1 cellular context compared by ENCODE assay signal in the genomic region with DNA sequence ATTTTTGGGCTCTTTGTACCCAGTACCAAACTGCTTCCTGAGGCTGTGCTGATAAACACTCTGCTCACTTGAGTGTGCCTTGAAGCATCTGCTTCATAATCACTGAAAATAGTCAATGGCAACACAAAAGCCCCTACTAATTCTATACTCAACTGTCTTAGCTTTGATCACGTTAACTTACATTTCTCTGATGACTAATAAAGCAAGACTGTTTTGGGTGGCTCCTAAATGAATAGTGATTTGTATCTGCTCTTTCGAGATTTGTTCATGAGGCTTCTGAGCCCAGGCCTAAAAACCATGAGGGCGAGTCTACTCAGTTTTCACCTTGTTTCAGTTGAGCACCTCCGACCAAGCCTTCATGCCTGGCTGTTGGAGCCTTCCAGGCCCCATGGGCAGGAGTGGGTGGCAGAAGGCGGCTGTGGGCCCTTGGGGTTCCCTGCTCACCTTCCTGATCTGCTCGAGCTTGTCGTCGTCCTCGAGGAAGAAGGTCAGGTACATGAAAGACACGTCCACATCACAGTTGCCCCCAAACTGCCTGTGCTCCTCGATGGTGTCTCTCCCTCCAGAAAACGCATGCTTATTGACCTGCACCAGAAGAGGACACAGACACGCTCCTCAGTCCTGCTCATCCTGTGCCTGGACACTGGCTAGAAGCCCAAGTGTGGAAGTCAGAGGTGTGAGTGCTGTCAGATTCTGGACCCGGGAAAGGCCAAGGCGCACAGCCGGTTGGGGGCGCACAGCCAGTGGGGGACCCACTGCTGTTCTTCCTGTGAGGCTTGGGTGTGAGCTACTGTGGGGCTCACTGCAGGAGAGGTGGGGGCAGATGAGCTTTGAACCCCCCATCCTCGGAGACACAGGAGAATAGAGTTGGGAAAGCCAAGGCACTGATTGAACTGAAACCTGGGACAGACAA.
TF ChIP-seq lines count a peak whose summit lies in the region.

No MANE protein-coding gene starts in this region.

TF ChIP-seq in H1, 55 proteins besides CTCF, POLR2A, EP300 and RAD21:
- no peak for TF ChIP-seq JUND (IDR thresholded peaks at IDR 0.05; ENCODE audit: low read length)
- no peak for TF ChIP-seq BCL11A (IDR thresholded peaks at IDR 0.05; ENCODE audit: low read depth in 2 of 2, low read length in 2 of 2)
- no peak for TF ChIP-seq BACH1 (IDR thresholded peaks at IDR 0.05; ENCODE audit: low read length)
- no peak for TF ChIP-seq SIN3A (conservative IDR thresholded peaks at IDR 0.05 in 1 of 2, IDR thresholded peaks at IDR 0.05 in 1 of 2; ENCODE audit: low read depth in 1 of 2, low read length in 2 of 2)
- TF ChIP-seq BRCA1 (IDR thresholded peaks at IDR 0.05; ENCODE audit: low read depth, low read length) = no peak
- no peak for TF ChIP-seq JUN (IDR thresholded peaks at IDR 0.05; ENCODE audit: low read depth, low read length)
- TF ChIP-seq SIX5 (IDR thresholded peaks at IDR 0.05; ENCODE audit: low read depth, low read length) = no peak
- TF ChIP-seq SP1 (IDR thresholded peaks at IDR 0.05; ENCODE audit: low read depth, low read length) = no peak
- TF ChIP-seq TBP (IDR thresholded peaks at IDR 0.05; ENCODE audit: low read depth, low read length) = no peak
- TF ChIP-seq, protein P1, sequence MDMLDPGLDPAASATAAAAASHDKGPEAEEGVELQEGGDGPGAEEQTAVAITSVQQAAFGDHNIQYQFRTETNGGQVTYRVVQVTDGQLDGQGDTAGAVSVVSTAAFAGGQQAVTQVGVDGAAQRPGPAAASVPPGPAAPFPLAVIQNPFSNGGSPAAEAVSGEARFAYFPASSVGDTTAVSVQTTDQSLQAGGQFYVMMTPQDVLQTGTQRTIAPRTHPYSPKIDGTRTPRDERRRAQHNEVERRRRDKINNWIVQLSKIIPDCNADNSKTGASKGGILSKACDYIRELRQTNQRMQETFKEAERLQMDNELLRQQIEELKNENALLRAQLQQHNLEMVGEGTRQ (IDR thresholded peaks at IDR 0.05; ENCODE audit: low read length) = no peak
- TF ChIP-seq RFX5 (IDR thresholded peaks at IDR 0.05; ENCODE audit: borderline replicate concordance, low read depth, low read length) = no peak
- TF ChIP-seq HDAC6 (IDR thresholded peaks at IDR 0.05; ENCODE audit: low read depth, low read length) = no peak
- TF ChIP-seq RNF2 (IDR thresholded peaks at IDR 0.05; ENCODE audit: borderline replicate concordance, low read depth, low read length, missing control alignments, poor library complexity, severe bottlenecking) = no peak
- no peak for TF ChIP-seq SAP30 (IDR thresholded peaks at IDR 0.05; ENCODE audit: insufficient read depth, insufficient replicate concordance, low read length)
- no peak for TF ChIP-seq PHF8 (conservative IDR thresholded peaks at IDR 0.05; ENCODE audit: low read depth, low read length)
- TF ChIP-seq SIRT6 (IDR thresholded peaks at IDR 0.05; ENCODE audit: low read length) = no peak
